In genomic region chr3:126484662-126485061, GRCh38 we compare ENCODE assay signal across 17 cellular contexts. TPM values are rescaled to one million over a fixed set of nuclear protein-coding genes. Genes with fewer than 3 reads are reported as not detected.
DNase-seq lines count a peak whose midpoint lies in the region; ATAC-seq and TF ChIP-seq lines count a peak whose summit lies in the region.
"Had no signal": no experiment of that assay in that cellular context is flagged by ENCODE, and none has a peak within 500 bp of the region (broad histone marks: within the 10 kb centered on the region; RNA-seq: fewer than 3 reads in every experiment).

No MANE protein-coding gene starts in this region.

- peak; percentile 66 for DNase-seq in H7
- no peak for DNase-seq in GF-D8 (lab: John Stamatoyannopoulos, UW)
- no peak for DNase-seq in NCI-H446 (lab: John Stamatoyannopoulos, UW)
- DNase-seq: C1 segment of cervical spinal cord, GDM1, MM.1S, NCI-H1092 treated with DMSO at 0.1 percent for 48 hours, NCI-H2081 treated with DMSO at 0.1 percent for 48 hours, NCI-H510A treated with DMSO at 0.1 percent for 48 hours, NCI-H82, PC-9 had no signal

- H3K79me2 ChIP-seq in Loucy (ENCODE audit: insufficient read depth, low read length) = no peaks in the 10 kb centered on the region

- no peaks in the 10 kb centered on the region for H4K20me1 ChIP-seq in Loucy (ENCODE audit: insufficient read depth, low read length, poor library complexity, severe bottlenecking)

- H3K4me1 ChIP-seq in Loucy (ENCODE audit: insufficient read depth, low read length, poor library complexity, severe bottlenecking) (peaks cover 56% of the 10 kb centered on the region), iPS-20b (ENCODE audit: insufficient read depth, low read length) (peaks cover 18% of the 10 kb centered on the region), neutrophil (ENCODE audit: control insufficient read depth in 1 of 2, insufficient read depth in 1 of 2, low read depth in 1 of 2, low read length in 1 of 2) (peaks cover 64 to 65% of the 10 kb centered on the region in 2 experiments)
- H3K4me1 ChIP-seq: A549 had no signal

- H3K36me3 ChIP-seq in H7 (replicated peaks; ENCODE audit: control insufficient read depth, insufficient read depth, low read length) (no peaks in the 10 kb centered on the region), Loucy (ENCODE audit: insufficient read depth, low read length) (no peaks in the 10 kb centered on the region), iPS-20b (ENCODE audit: insufficient read depth, low read depth, low read length) (no peaks in the 10 kb centered on the region), neutrophil (no peaks in the 10 kb centered on the region)

- peak overlapping the region; percentile 9 for H3K9ac ChIP-seq in Loucy (ENCODE audit: low read depth, low read length, poor library complexity, severe bottlenecking)
- H3K9ac ChIP-seq in iPS-20b (ENCODE audit: low read depth, low read length) = peak overlapping the region; percentile 59; the same call in 1 of the 2 replicates

- H3K27ac ChIP-seq in iPS-20b (ENCODE audit: low read length) (no peak overlapping the region), neutrophil (peak overlapping the region; percentile 57)
- H3K27ac ChIP-seq: A549, PC-9 had no signal

- H3K4me3 ChIP-seq in H7 (ENCODE audit: insufficient read depth, low read depth, low read length) = no peak overlapping the region
- H3K4me3 ChIP-seq in Loucy (ENCODE audit: low read length, poor library complexity, severe bottlenecking) = no peak overlapping the region
- H3K4me3 ChIP-seq in iPS-20b (ENCODE audit: low read length) = peak overlapping the region; percentile 25; the same call in 1 of the 2 replicates
- H3K4me3 ChIP-seq in neutrophil (ENCODE audit: low read depth in 1 of 2, low read length in 1 of 2) = no peak overlapping the region
- H3K4me3 ChIP-seq: A549, PC-9 had no signal

- no peaks in the 10 kb centered on the region for H3K27me3 ChIP-seq in H7 (ENCODE audit: control insufficient read depth, insufficient read depth, low read length)
- H3K27me3 ChIP-seq in Loucy (ENCODE audit: insufficient read depth, low read length, poor library complexity, severe bottlenecking) = no peaks in the 10 kb centered on the region
- H3K27me3 ChIP-seq in iPS-20b (ENCODE audit: insufficient read depth, low read length) = no peaks in the 10 kb centered on the region
- H3K27me3 ChIP-seq in neutrophil = no peaks in the 10 kb centered on the region

- TF ChIP-seq CTCF in Loucy (conservative IDR thresholded peaks at IDR 0.05; ENCODE audit: low read length) (no peak), neutrophil (IDR thresholded peaks at IDR 0.05) (no peak)

- H3K9me3 ChIP-seq in Loucy (ENCODE audit: insufficient read depth, low read depth, low read length) (no peaks in the 10 kb centered on the region), iPS-20b (ENCODE audit: insufficient read depth, low read depth, low read length) (no peaks in the 10 kb centered on the region), neutrophil (no peaks in the 10 kb centered on the region)
- H3K9me3 ChIP-seq: A549 had no signal

- no peaks in the 10 kb centered on the region for H3K9me2 ChIP-seq in Loucy (replicated peaks; ENCODE audit: low read depth, low read length)

- H3F3A ChIP-seq in Loucy (ENCODE audit: low read depth) = no peaks in the 10 kb centered on the region

- H3K4me2 ChIP-seq in Loucy (ENCODE audit: low read depth, low read length, poor library complexity, severe bottlenecking) = no peak overlapping the region
- H3K4me2 ChIP-seq: A549, PC-9 had no signal

- no peak overlapping the region for H2AFZ ChIP-seq in Loucy (ENCODE audit: low read length)
- H2AFZ ChIP-seq: PC-9 had no signal

- ATAC-seq in GM18517 (IDR thresholded peaks at IDR 0.05; ENCODE audit: unreplicated experiment) (no peak), HG02884 (IDR thresholded peaks at IDR 0.05; ENCODE audit: unreplicated experiment) (no peak)
- ATAC-seq: A549 had no signal

RNA-seq across cellular contexts. Expression of gene ZXDC, which starts 9.0 kb away (rescaled TPM):
- total RNA-seq in H7 (2014; rRNA removed; shearing (Covaris generic)) = 27.2 and 33.2 TPM in 2 replicates

RNA-seq across cellular contexts. Expression of gene UROC1, which starts 32.9 kb away (rescaled TPM):
- not detected in 2 replicates for total RNA-seq in H7 (2014; rRNA removed; shearing (Covaris generic))
- total RNA-seq: PC-9 had no signal

RNA-seq across cellular contexts. Expression of gene CHST13, which starts 39.3 kb away (rescaled TPM):
- total RNA-seq in H7 (2014; rRNA removed; shearing (Covaris generic)) = 2.5 and 2.8 TPM in 2 replicates
